Comparison of ENCODE assay signal across 9 cellular contexts in the genomic region with DNA sequence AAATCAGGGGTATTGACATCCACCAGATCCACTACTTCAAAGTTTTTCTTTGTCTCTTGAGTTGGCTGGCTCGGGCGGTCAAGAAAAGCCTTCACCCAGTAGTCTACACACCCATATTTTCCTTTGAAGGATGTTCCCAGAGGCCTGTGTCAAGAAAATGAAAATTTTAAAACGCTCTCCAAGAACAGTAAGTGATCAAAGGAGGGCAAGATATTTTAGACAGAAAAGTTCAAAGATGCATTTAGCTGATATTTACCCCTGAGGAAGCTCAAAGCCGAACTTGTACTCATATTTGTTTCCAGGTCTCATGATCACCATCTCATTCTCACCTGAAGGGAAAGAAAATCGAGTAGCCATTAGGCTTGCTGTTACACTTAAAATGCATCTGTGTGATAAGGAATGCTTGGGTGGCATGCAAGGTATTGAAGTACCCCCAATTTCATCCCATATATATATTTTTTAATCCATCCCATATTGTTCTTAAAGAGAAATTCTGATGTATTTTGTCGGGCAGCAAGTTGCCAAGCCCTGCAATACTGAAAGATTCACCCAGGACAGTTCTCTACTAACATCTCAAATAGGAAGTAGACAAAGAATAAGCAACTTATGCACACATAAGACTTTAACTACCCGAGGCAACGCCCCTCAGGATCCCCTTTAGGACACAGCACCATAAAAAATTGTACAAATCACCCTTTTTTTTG. TPM values are rescaled to one million over a fixed set of nuclear protein-coding genes. Genes with fewer than 3 reads are reported as not detected.
A peak's percentile ranks its signal among the peaks of the same experiment; 100 is the strongest.
DNase-seq lines count a peak whose midpoint lies in the region; ATAC-seq and TF ChIP-seq lines count a peak whose summit lies in the region.
"Had no signal": no experiment of that assay in that cellular context is flagged by ENCODE, and none has a peak within 500 bp of the region (broad histone marks: within the 10 kb centered on the region; RNA-seq: fewer than 3 reads in every experiment).

No MANE protein-coding gene starts in this region.

- peak overlapping the region; percentile 58 for H3K9ac ChIP-seq in SK-N-MC (ENCODE audit: insufficient read length)
- H3K9ac ChIP-seq in rectal smooth muscle tissue (ENCODE audit: low read length), result peak overlapping the region; percentile 98

- no peaks in the 10 kb centered on the region for H3K9me3 ChIP-seq in SK-N-MC (ENCODE audit: low read depth, low read length)
- H3K9me3 ChIP-seq in esophagus (ENCODE audit: control insufficient read depth in 2 of 2, insufficient read depth in 1 of 2, low read depth in 1 of 2, low read length in 1 of 2), result no peaks in the 10 kb centered on the region

- H3K27ac ChIP-seq in SK-N-MC (no peak overlapping the region), esophagus (ENCODE audit: low read depth in 2 of 2, low read length in 1 of 2) (peak overlapping the region; percentile 59 to 89), rectal smooth muscle tissue (ENCODE audit: low read depth, low read length) (peak overlapping the region; percentile 97)

- H3K4me1 ChIP-seq in esophagus (ENCODE audit: control insufficient read depth in 2 of 2, insufficient read depth in 2 of 2, low read length in 1 of 2) (peaks cover 0 to 4% of the 10 kb centered on the region in 2 donors), rectal smooth muscle tissue (ENCODE audit: control insufficient read depth, insufficient read depth, low read length) (peaks cover 24% of the 10 kb centered on the region)

- peaks cover 3% of the 10 kb centered on the region; the same call in 1 of the 2 replicates for H3K36me3 ChIP-seq in SK-N-MC (ENCODE audit: insufficient read depth, low read length)
- H3K36me3 ChIP-seq in esophagus (ENCODE audit: control insufficient read depth in 2 of 2, insufficient read depth in 2 of 2, low read length in 1 of 2), result peaks cover 11 to 13% of the 10 kb centered on the region in 2 donors
- H3K36me3 ChIP-seq in rectal smooth muscle tissue (ENCODE audit: control insufficient read depth, insufficient read depth, low read length), result peaks cover 36% of the 10 kb centered on the region

- DNase-seq in SK-N-MC (ENCODE audit: low read depth, low spot score) (no peak), HT-29 (ENCODE audit: low spot score) (no peak), DMS79 (lab: John Stamatoyannopoulos, UW) (no peak)

- WGBS in esophagus, 2 donors, result 1% methylated on average over 8 of the region's 8 CpGs

- ATAC-seq in GM18505 (IDR thresholded peaks at IDR 0.05; ENCODE audit: unreplicated experiment), result no peak
- ATAC-seq in GM21515 (IDR thresholded peaks at IDR 0.05; ENCODE audit: unreplicated experiment), result no peak
- ATAC-seq in HG03565 (IDR thresholded peaks at IDR 0.05; ENCODE audit: unreplicated experiment), result no peak

- TF ChIP-seq POLR2A in GM18505 (IDR thresholded peaks at IDR 0.05; ENCODE audit: borderline replicate concordance, extremely low read depth, insufficient read depth, insufficient read length), result peak; percentile 22

- H3K27me3 ChIP-seq in esophagus (ENCODE audit: control insufficient read depth in 1 of 2, insufficient read depth in 2 of 2, low read length in 2 of 2) (no peaks in the 10 kb centered on the region), rectal smooth muscle tissue (ENCODE audit: control insufficient read depth, insufficient read depth, low read length) (no peaks in the 10 kb centered on the region)

- H3K4me3 ChIP-seq in SK-N-MC, result peak overlapping the region; percentile 86
- peak overlapping the region; percentile 82 to 88 for H3K4me3 ChIP-seq in esophagus (ENCODE audit: low read depth in 1 of 2, low read length in 2 of 2)
- H3K4me3 ChIP-seq in rectal smooth muscle tissue (ENCODE audit: low read length), result peak overlapping the region; percentile 100

RNA-seq across cellular contexts. Expression of a gene that starts 1.1 kb away (rescaled TPM):
- polyA plus RNA-seq in esophagus, result 100 to 1,000 TPM in 1 of 2 donors, 10 to 100 TPM in 1; 77.5 to 235 TPM
- total RNA-seq in HT-29 (2014; rRNA removed; shearing (Covaris generic)), result 30.1 and 46.6 TPM in 2 replicates

RNA-seq across cellular contexts. Expression of a gene that starts 26.2 kb away (rescaled TPM):
- polyA plus RNA-seq in esophagus, result not detected
- total RNA-seq in HT-29 (2014; rRNA removed; shearing (Covaris generic)), result not detected in 2 replicates
- total RNA-seq: renal cortical epithelial cell had no signal

RNA-seq across cellular contexts. Expression of a gene that starts 30.8 kb away (rescaled TPM):
- 10 to 100 TPM; 12.8 to 13.7 TPM for polyA plus RNA-seq in esophagus
- total RNA-seq in HT-29 (2014; rRNA removed; shearing (Covaris generic)), result 7.1 and 7.4 TPM in 2 replicates

RNA-seq across cellular contexts. Expression of a gene that starts 30.9 kb away (rescaled TPM):
- under 1 TPM; 0.27 to 0.47 TPM for polyA plus RNA-seq in esophagus
- total RNA-seq in HT-29 (2014; rRNA removed; shearing (Covaris generic)), result 0.20 and 1.9 TPM in 2 replicates

RNA-seq across cellular contexts. Expression of a gene that starts 37.5 kb away (rescaled TPM):
- 1 to 10 TPM; 2.1 to 2.9 TPM for polyA plus RNA-seq in esophagus
- 2.5 and 3.0 TPM in 2 replicates for total RNA-seq in HT-29 (2014; rRNA removed; shearing (Covaris generic))
